8 cellular contexts compared by ENCODE assay signal in genomic region chr20:31870703-31871601, GRCh38. TPM values are rescaled to one million over a fixed set of nuclear protein-coding genes. Genes with fewer than 3 reads are reported as not detected.
A peak's percentile ranks its signal among the peaks of the same experiment; 100 is the strongest.
DNase-seq lines count a peak whose midpoint lies in the region; ATAC-seq and TF ChIP-seq lines count a peak whose summit lies in the region.

No MANE protein-coding gene starts in this region.

- no peak for DNase-seq in RWPE2 (ENCODE audit: low spot score)
- DNase-seq in G401 (ENCODE audit: low spot score): no peak
- no peak for DNase-seq in NCI-H2081 (lab: John Stamatoyannopoulos, UW)

- H3K4me3 ChIP-seq in GM08714 (ENCODE audit: low read length): peak overlapping the region; percentile 49
- peak overlapping the region; percentile 36 for H3K4me3 ChIP-seq in RWPE2 (ENCODE audit: severe bottlenecking)
- peak overlapping the region; percentile 36 to 88 for H3K4me3 ChIP-seq in gastroesophageal sphincter
- H3K4me3 ChIP-seq in rectal smooth muscle tissue (ENCODE audit: low read length): peak overlapping the region; percentile 66

- in situ Hi-C loops in G401 (cut with HindIII; ENCODE audit: low sequenced_read_pairs): no loop called here

- H3K4me1 ChIP-seq in RWPE2 (ENCODE audit: insufficient read depth, poor library complexity, severe bottlenecking): no peaks in the 10 kb centered on the region
- H3K4me1 ChIP-seq in gastroesophageal sphincter: peaks cover 0 to 24% (median 8%) of the 10 kb centered on the region in 3 donors
- H3K4me1 ChIP-seq in rectal smooth muscle tissue (ENCODE audit: control insufficient read depth, insufficient read depth, low read length): no peaks in the 10 kb centered on the region

- TF ChIP-seq POLR2A in gastroesophageal sphincter (IDR thresholded peaks at IDR 0.05): no peak

- H3K36me3 ChIP-seq in RWPE2 (ENCODE audit: low read depth) (no peaks in the 10 kb centered on the region), gastroesophageal sphincter (no peaks in the 10 kb centered on the region), rectal smooth muscle tissue (ENCODE audit: control insufficient read depth, insufficient read depth, low read length) (no peaks in the 10 kb centered on the region)

- TF ChIP-seq CTCF in RWPE2 (IDR thresholded peaks at IDR 0.05; ENCODE audit: poor library complexity, severe bottlenecking) (no peak), gastroesophageal sphincter (IDR thresholded peaks at IDR 0.05) (no peak)

- peak overlapping the region; percentile 13 for H3K9ac ChIP-seq in rectal smooth muscle tissue (ENCODE audit: low read length)

- H3K9me3 ChIP-seq in RWPE2 (ENCODE audit: severe bottlenecking) (no peaks in the 10 kb centered on the region), gastroesophageal sphincter (no peaks in the 10 kb centered on the region)

- TF ChIP-seq EP300 in gastroesophageal sphincter (IDR thresholded peaks at IDR 0.05): no peak

- no peak overlapping the region for H3K27ac ChIP-seq in RWPE2 (ENCODE audit: poor library complexity, severe bottlenecking)
- peak overlapping the region in 3 of 4 donors; percentile 65 to 77 (median 68) for H3K27ac ChIP-seq in gastroesophageal sphincter
- H3K27ac ChIP-seq in rectal smooth muscle tissue (ENCODE audit: low read depth, low read length): no peak overlapping the region

- WGBS in gastroesophageal sphincter (ENCODE audit: low coverage in 1 of 2), 2 donors: 0 to 6% methylated on average over 7 of the region's 25 CpGs

- H3K27me3 ChIP-seq in RWPE2 (ENCODE audit: insufficient read depth, poor library complexity, severe bottlenecking) (peaks cover 40% of the 10 kb centered on the region), gastroesophageal sphincter (no peaks in the 10 kb centered on the region), rectal smooth muscle tissue (ENCODE audit: control insufficient read depth, insufficient read depth, low read length) (peaks cover 10% of the 10 kb centered on the region)

- ATAC-seq in RWPE2 (ENCODE audit: low read depth) (no peak), gastroesophageal sphincter (no peak), GM18907 (IDR thresholded peaks at IDR 0.05; ENCODE audit: unreplicated experiment) (no peak), GM18867 (IDR thresholded peaks at IDR 0.05; ENCODE audit: unreplicated experiment) (no peak)

RNA-seq across cellular contexts. Expression of gene TTLL9, which starts 0.5 kb away (rescaled TPM):
- total RNA-seq in gastroesophageal sphincter: under 1 TPM in 1 of 4 donors, not detected in 3; 0.47 TPM
- 2.0 TPM in 1 of 2 replicates, not detected in the other for total RNA-seq in G401 (2014; rRNA removed; shearing (Covaris generic))

RNA-seq across cellular contexts. Expression of gene DUSP15, which starts 0.6 kb away (rescaled TPM):
- 1 to 10 TPM; 1.5 to 8.2 (median 4.5) TPM for total RNA-seq in gastroesophageal sphincter
- total RNA-seq in G401 (2014; rRNA removed; shearing (Covaris generic)): 0.37 and 3.4 TPM in 2 replicates

RNA-seq across cellular contexts. Expression of gene FOXS1, which starts 25.5 kb away (rescaled TPM):
- 1 to 10 TPM in 2 of 4 donors, under 1 TPM in 1, not detected in 1; 0.62 to 3.9 (median 2.3) TPM for total RNA-seq in gastroesophageal sphincter
- 3.4 and 9.5 TPM in 2 replicates for total RNA-seq in G401 (2014; rRNA removed; shearing (Covaris generic))

RNA-seq across cellular contexts. Expression of gene MYLK2, which starts 51.8 kb away (rescaled TPM):
- under 1 TPM in 3 of 4 donors, not detected in 1; 0.27 to 0.54 (median 0.31) TPM for total RNA-seq in gastroesophageal sphincter
- total RNA-seq in G401 (2014; rRNA removed; shearing (Covaris generic)): 0.44 TPM in 1 of 2 replicates, not detected in the other

Comparison
In these comparisons a context has a peak if more than half of its experiments do, and no peak if none do; other contexts are left out.
1. H3K27ac ChIP-seq: peak in gastroesophageal sphincter (3 of 4); none in RWPE2 (single experiment) and rectal smooth muscle tissue (single experiment).
2. Peak in every context shown above with its lines, with median percentiles within 50 percentile points of each other: H3K4me3 ChIP-seq.